In the genomic region with DNA sequence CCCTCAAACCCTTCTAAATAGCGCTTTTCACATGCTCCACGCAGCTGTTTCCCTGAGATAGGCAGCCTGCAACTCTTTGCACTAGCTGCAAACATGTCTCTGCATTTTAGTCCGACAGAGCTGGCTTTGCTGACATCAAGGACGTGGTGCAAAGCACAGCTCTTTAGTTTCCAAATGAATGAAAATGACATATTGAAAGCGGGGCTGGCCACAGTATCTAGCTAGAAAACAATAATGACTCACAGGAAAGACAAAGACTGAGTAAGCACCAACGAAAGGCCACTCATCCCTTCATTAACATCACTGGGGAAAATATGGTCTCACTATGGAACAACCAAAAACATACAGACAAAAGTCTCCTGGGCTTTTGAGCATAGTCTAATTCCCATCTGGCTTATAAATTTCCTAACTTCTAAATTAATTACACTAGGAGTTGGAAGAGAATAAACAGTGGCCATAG, we compare ENCODE assay signal across 7 cellular contexts. TPM values are rescaled to one million over a fixed set of nuclear protein-coding genes. Genes with fewer than 3 reads are reported as not detected.
A peak's percentile ranks its signal among the peaks of the same experiment; 100 is the strongest.
DNase-seq lines count a peak whose midpoint lies in the region; ATAC-seq, FAIRE-seq and TF ChIP-seq lines count a peak whose summit lies in the region.

No MANE protein-coding gene starts in this region.

- H3F3A ChIP-seq in GM23338 (replicated peaks; ENCODE audit: low read depth): no peaks in the 10 kb centered on the region

- TF ChIP-seq POLR2A in endothelial cell of umbilical vein (IDR thresholded peaks at IDR 0.05; ENCODE audit: low read depth, low read length) (no peak), testis (IDR thresholded peaks at IDR 0.05) (no peak), gastrocnemius medialis (IDR thresholded peaks at IDR 0.05) (no peak)

- H3K36me3 Mint-ChIP-seq in GM23338 (ENCODE audit: low read depth): no peaks in the 10 kb centered on the region; the same call in 2 of the 3 replicates

- CTCF ChIA-PET in endothelial cell of umbilical vein (lab: Charles Lee): interaction anchor here (0.7 to 2.5 kb wide), 7 partner anchors 9 to 355 kb away, joined by 3 to 13 read pairs (median 5); partner anchors contain the start of gene ZC3H12C

- peak overlapping the region; percentile 40 for H2AFZ ChIP-seq in GM23338
- H2AFZ ChIP-seq in endothelial cell of umbilical vein (ENCODE audit: low read depth, low read length): peak overlapping the region; percentile 58

- TF ChIP-seq CTCF in GM23338 (conservative IDR thresholded peaks at IDR 0.05; ENCODE audit: low read depth in 2 of 2) (no peak), endothelial cell of umbilical vein (IDR thresholded peaks at IDR 0.05; ENCODE audit: extremely low read depth in 1 of 2, insufficient read depth in 1 of 2, low read depth in 1 of 2, low read length in 2 of 2) (no peak), testis (IDR thresholded peaks at IDR 0.05) (no peak), gastrocnemius medialis (IDR thresholded peaks at IDR 0.05 in 4 of 5, conservative IDR thresholded peaks at IDR 0.05 in 1 of 5) (no peak)

- H3K27me3 Mint-ChIP-seq in GM23338 (ENCODE audit: insufficient read depth, low read depth, poor library complexity): peaks cover 2% of the 10 kb centered on the region

- 0 out of 2 replicates have a peak overlapping the region, but pooled peaks have one; percentile 1 for H3K27ac Mint-ChIP-seq in GM23338

- peak; percentile 90 for FAIRE-seq in endothelial cell of umbilical vein (lab: Jason Lieb, UNC)

- intact Hi-C loops in endothelial cell of umbilical vein (cut with micrococcal nuclease): no loop called here
- intact Hi-C loops in testis (cut with DNase I; ENCODE audit: low total_unique reads): no loop called here
- intact Hi-C loops in gastrocnemius medialis (cut with DNase I; ENCODE audit: low total_unique reads): no loop called here

- H3K27ac ChIP-seq in GM23338 (ENCODE audit: low read depth): peak overlapping the region; percentile 8; the same call in 1 of the 2 replicates
- H3K27ac ChIP-seq in endothelial cell of umbilical vein (ENCODE audit: insufficient read depth, low read depth, low read length): peak overlapping the region; percentile 45
- no peak overlapping the region for H3K27ac ChIP-seq in testis
- H3K27ac ChIP-seq in gastrocnemius medialis: no peak overlapping the region

- H3K4me1 Mint-ChIP-seq in GM23338: peaks cover 35% of the 10 kb centered on the region

- no peaks in the 10 kb centered on the region for H4K20me1 ChIP-seq in GM23338 (replicated peaks; ENCODE audit: insufficient read depth)
- H4K20me1 ChIP-seq in endothelial cell of umbilical vein (replicated peaks; ENCODE audit: control insufficient read depth, extremely low read depth, insufficient read depth, low read length): no peaks in the 10 kb centered on the region

- peaks cover 7% of the 10 kb centered on the region; the same call in 1 of the 2 replicates for H3K9me2 ChIP-seq in GM23338 (ENCODE audit: insufficient read depth)

- H3K27me3 ChIP-seq in GM23338 (ENCODE audit: insufficient read depth) (no peaks in the 10 kb centered on the region), endothelial cell of umbilical vein (ENCODE audit: control insufficient read depth in 2 of 2, insufficient read depth in 2 of 2, low read length in 2 of 2) (no peaks in the 10 kb centered on the region), testis (no peaks in the 10 kb centered on the region), gastrocnemius medialis (no peaks in the 10 kb centered on the region)

- no peaks in the 10 kb centered on the region for H3K9me1 ChIP-seq in endothelial cell of umbilical vein (replicated peaks; ENCODE audit: control insufficient read depth, extremely low read depth, insufficient read depth, low read length)

- no peak overlapping the region for H3K4me3 Mint-ChIP-seq in GM23338

- POLR2A ChIA-PET in endothelial cell of umbilical vein (lab: Charles Lee): no interaction called here

- H3K4me2 ChIP-seq in GM23338 (peak overlapping the region; percentile 29; the same call in 1 of the 2 replicates), endothelial cell of umbilical vein (ENCODE audit: insufficient read depth, low read length) (peak overlapping the region; percentile 53)

- dilution Hi-C loops in endothelial cell of umbilical vein (cut with MboI; ENCODE audit: extremely low pct_ligation_motif_present, low sequenced_read_pairs): no loop called here

- peaks cover 3% of the 10 kb centered on the region; the same call in 1 of the 3 replicates for H3K9me3 Mint-ChIP-seq in GM23338

- peaks cover 33% of the 10 kb centered on the region for H3K4me1 ChIP-seq in GM23338 (ENCODE audit: insufficient read depth)
- H3K4me1 ChIP-seq in endothelial cell of umbilical vein (ENCODE audit: control insufficient read depth, extremely low read depth, insufficient read depth, low read length): peaks cover 22% of the 10 kb centered on the region
- peaks cover 19% of the 10 kb centered on the region for H3K4me1 ChIP-seq in testis
- no peaks in the 10 kb centered on the region for H3K4me1 ChIP-seq in gastrocnemius medialis

- in situ Hi-C loops in gastrocnemius medialis (cut with MboI; ENCODE audit: low sequenced_read_pairs in 4 of 4): no loop called here

- H3K4me3 ChIP-seq in GM23338 (no peak overlapping the region), endothelial cell of umbilical vein (replicated peaks in 1 of 3; ENCODE audit: insufficient read depth in 1 of 3, low read depth in 1 of 3, low read length in 3 of 3) (no peak overlapping the region), testis (no peak overlapping the region), gastrocnemius medialis (no peak overlapping the region)

- 33 to 48% methylated on average over 6 of the region's 6 CpGs for WGBS in testis, 2 donors

- H3K79me2 ChIP-seq in GM23338 (replicated peaks; ENCODE audit: insufficient read depth) (no peaks in the 10 kb centered on the region), endothelial cell of umbilical vein (ENCODE audit: control insufficient read depth, insufficient read depth, low read length) (no peaks in the 10 kb centered on the region)

- DNase-seq in GM23338 (ENCODE audit: low spot score) (peak; percentile 6), M059J (ENCODE audit: low read depth) (peak; percentile 90), endothelial cell of umbilical vein (ENCODE audit: low read depth, low spot score) (peak; percentile 68), testis (peak; percentile 19), gastrocnemius medialis (no peak), activated gamma-delta T cell treated with Interleukin-2 at 50 U/mL for 16 hours (no peak)

- H3K9me3 ChIP-seq in endothelial cell of umbilical vein (replicated peaks; ENCODE audit: control insufficient read depth, insufficient read depth, low read length) (peaks cover 4% of the 10 kb centered on the region), testis (no peaks in the 10 kb centered on the region), gastrocnemius medialis (peaks cover 0 to 3% (median 0%) of the 10 kb centered on the region in 3 donors)

- peak; percentile 93 for ATAC-seq in GM18858 (IDR thresholded peaks at IDR 0.05; ENCODE audit: unreplicated experiment)
- ATAC-seq in GM23338: no peak; the same call in 2 of the 3 replicates
- no peak for ATAC-seq in gastrocnemius medialis

- no peak overlapping the region for H3K9ac ChIP-seq in endothelial cell of umbilical vein (replicated peaks; ENCODE audit: extremely low read depth, insufficient read depth, low read length)

- BruUV-seq in endothelial cell of umbilical vein (replicated peaks; lab: Mats Ljungman, UMichigan): no TSS peak

- H3K36me3 ChIP-seq in GM23338 (ENCODE audit: insufficient read depth) (no peaks in the 10 kb centered on the region; the same call in 1 of the 2 replicates), endothelial cell of umbilical vein (ENCODE audit: control insufficient read depth in 2 of 2, extremely low read depth in 1 of 2, insufficient read depth in 2 of 2, low read length in 2 of 2) (no peaks in the 10 kb centered on the region), testis (ENCODE audit: low read depth, missing control alignments) (no peaks in the 10 kb centered on the region), gastrocnemius medialis (no peaks in the 10 kb centered on the region)

TF ChIP-seq in GM23338, 12 proteins besides CTCF, POLR2A, EP300 and RAD21 (continues in another document):
- TF ChIP-seq JUNB (IDR thresholded peaks at IDR 0.05; ENCODE audit: unreplicated experiment) (no peak), ZNF114 (CRISPR knock-in tag; IDR thresholded peaks at IDR 0.05) (no peak)

TF ChIP-seq in endothelial cell of umbilical vein, 7 proteins besides CTCF, POLR2A, EP300 and RAD21:
- TF ChIP-seq, protein P1, sequence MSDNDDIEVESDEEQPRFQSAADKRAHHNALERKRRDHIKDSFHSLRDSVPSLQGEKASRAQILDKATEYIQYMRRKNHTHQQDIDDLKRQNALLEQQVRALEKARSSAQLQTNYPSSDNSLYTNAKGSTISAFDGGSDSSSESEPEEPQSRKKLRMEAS (IDR thresholded peaks at IDR 0.05; ENCODE audit: insufficient read depth, insufficient read length): no peak
- TF ChIP-seq POLR2AphosphoS5 (IDR thresholded peaks at IDR 0.05; ENCODE audit: insufficient read depth, low read depth, low read length) (peak; percentile 48), MYC (IDR thresholded peaks at IDR 0.05; ENCODE audit: low read depth, low read length) (no peak), JUN (IDR thresholded peaks at IDR 0.05; ENCODE audit: borderline replicate concordance, insufficient read depth, insufficient read length, low read depth) (peak; percentile 79), FOS (IDR thresholded peaks at IDR 0.05; ENCODE audit: borderline replicate concordance, insufficient read depth, low read length) (peak; percentile 93), GATA2 (IDR thresholded peaks at IDR 0.05; ENCODE audit: insufficient read depth, insufficient read length, low read depth, low read length) (no peak)

RNA-seq across cellular contexts. Expression of gene ZC3H12C, which starts 15.3 kb away (rescaled TPM):
- 2.4 and 2.6 TPM in 2 replicates for total RNA-seq in GM23338 (2014; rRNA removed; shearing (Covaris generic))
- 0.38 and 0.55 TPM in 2 replicates for polyA plus RNA-seq in GM23338 (2016; fragmentation: Nextera tagmentation; extraction: Ambion mirVana)
- 11.9 and 14.8 TPM in 2 replicates for total RNA-seq in M059J (2014; rRNA removed; shearing (Covaris generic))
- 14.5 and 14.7 TPM in 2 replicates for total RNA-seq in endothelial cell of umbilical vein
- polyA plus RNA-seq in endothelial cell of umbilical vein: 5.2 and 5.5 TPM in 2 replicates
- 4.9 and 5.3 TPM in 2 replicates for polyA plus RNA-seq in endothelial cell of umbilical vein (2011; cell fraction: cytosol; rRNA removed)
- 16.2 and 16.9 TPM in 2 replicates for polyA plus RNA-seq in endothelial cell of umbilical vein (2011; cell fraction: nucleus; rRNA removed)
- 7.1 and 7.5 TPM in 2 replicates for polyA plus RNA-seq in endothelial cell of umbilical vein (2012)
- 15.4 and 18.4 TPM in 2 replicates for polyA minus RNA-seq in endothelial cell of umbilical vein
- polyA minus RNA-seq in endothelial cell of umbilical vein (2011; cell fraction: cytosol; rRNA and poly(A)+ RNA removed): 9.8 TPM
- 21.8 and 26.7 TPM in 2 replicates for polyA minus RNA-seq in endothelial cell of umbilical vein (2011; cell fraction: nucleus; rRNA and poly(A)+ RNA removed)
- total RNA-seq in testis: 10 to 100 TPM; 16.9 to 17.0 TPM
- 6.8 TPM for polyA plus RNA-seq in testis (ENCODE audit: insufficient read depth, low read depth, low replicate concordance)
- total RNA-seq in gastrocnemius medialis: 10 to 100 TPM; 20.9 to 41.1 (median 30.9) TPM

Comparison
In these comparisons a context has a peak if more than half of its experiments do, and no peak if none do; other contexts are left out.
1. DNase-seq: peak in GM23338 (single experiment), M059J (single experiment), endothelial cell of umbilical vein (single experiment) and testis (single experiment); none in gastrocnemius medialis (0 of 2) and activated gamma-delta T cell treated with Interleukin-2 at 50 U/mL for 16 hours (single experiment).
2. H3K27ac ChIP-seq: peak in GM23338 (single experiment) and endothelial cell of umbilical vein (single experiment); none in testis (0 of 2) and gastrocnemius medialis (0 of 4).